In genomic region chr1:36843027-36843426, GRCh38 we compare ENCODE assay signal across 22 cellular contexts.
A peak's percentile ranks its signal among the peaks of the same experiment; 100 is the strongest.
DNase-seq lines count a peak whose midpoint lies in the region; ATAC-seq, FAIRE-seq and TF ChIP-seq lines count a peak whose summit lies in the region.
"Had no signal": no experiment of that assay in that cellular context is flagged by ENCODE, and none has a peak within 500 bp of the region (broad histone marks: within the 10 kb centered on the region; RNA-seq: fewer than 3 reads in every experiment).

No MANE protein-coding gene starts in this region.

- no peak for TF ChIP-seq CTCF in WERI-Rb-1 (IDR thresholded peaks at IDR 0.05; ENCODE audit: low read depth, low read length)
- no peak for TF ChIP-seq CTCF in H1 (IDR thresholded peaks at IDR 0.05; ENCODE audit: control extremely low read depth in 1 of 3, insufficient read depth in 1 of 3, low read depth in 1 of 3, low read length in 3 of 3)
- TF ChIP-seq CTCF in lower lobe of right lung (IDR thresholded peaks at IDR 0.05): no peak
- TF ChIP-seq CTCF in spleen (IDR thresholded peaks at IDR 0.05 in 8 of 11, conservative IDR thresholded peaks at IDR 0.05 in 3 of 11): no peak
- no peak for TF ChIP-seq CTCF in mesothelial cell of epicardium (IDR thresholded peaks at IDR 0.05; ENCODE audit: unreplicated experiment)

- H2BK12ac ChIP-seq in H1 (ENCODE audit: low read depth, low read length): 0 out of 2 replicates have a peak overlapping the region, but pooled peaks have one; percentile 89

- H2AK5ac ChIP-seq in H1 (ENCODE audit: low read depth, low read length): no peak overlapping the region

- H3K9me3 ChIP-seq in WERI-Rb-1 (ENCODE audit: severe bottlenecking): no peaks in the 10 kb centered on the region
- H3K9me3 ChIP-seq in H1 (ENCODE audit: insufficient read depth in 2 of 2, low read depth in 1 of 2, low read length in 1 of 2): no peaks in the 10 kb centered on the region
- no peaks in the 10 kb centered on the region for H3K9me3 ChIP-seq in lower lobe of right lung
- H3K9me3 ChIP-seq in spleen: no peaks in the 10 kb centered on the region
- H3K9me3 ChIP-seq: BE2C, BLaER1, Caco-2 had no signal

- H3K56ac ChIP-seq in H1 (replicated peaks; ENCODE audit: insufficient read length, low read depth, low read length): no peak overlapping the region

- no peak overlapping the region for H2BK120ac ChIP-seq in H1 (replicated peaks; ENCODE audit: low read depth, low read length)

- ATAC-seq in lower lobe of right lung (no peak), GM21360 (IDR thresholded peaks at IDR 0.05; ENCODE audit: unreplicated experiment) (no peak)
- ATAC-seq: CD8-positive, alpha-beta T cell had no signal

- H2BK15ac ChIP-seq in H1 (ENCODE audit: low read length): 0 out of 2 replicates have a peak overlapping the region, but pooled peaks have one; percentile 51

- intact Hi-C loops in lower lobe of right lung (cut with DNase I): no loop called here
- intact Hi-C loops in spleen (cut with DNase I; ENCODE audit: low total_unique reads): no loop called here

- H3K4me2 ChIP-seq in H1 (ENCODE audit: insufficient read depth in 1 of 2, low read depth in 2 of 2, low read length in 2 of 2): no peak overlapping the region

- no peak overlapping the region for H3K23ac ChIP-seq in H1 (ENCODE audit: insufficient read length)

- peaks cover 47% of the 10 kb centered on the region for H3K27me3 Mint-ChIP-seq in mesothelial cell of epicardium (ENCODE audit: low read depth)

- no peak for TF ChIP-seq EP300 in H1 (IDR thresholded peaks at IDR 0.05; ENCODE audit: borderline replicate concordance in 1 of 2, low read depth in 2 of 2, low read length in 2 of 2)

- no peaks in the 10 kb centered on the region for H3K79me2 ChIP-seq in H1 (ENCODE audit: control insufficient read depth in 1 of 2, insufficient read depth in 2 of 2, low read length in 2 of 2)

- H3K79me1 ChIP-seq in H1 (ENCODE audit: low read depth, low read length): no peaks in the 10 kb centered on the region

- no peaks in the 10 kb centered on the region for H3K4me1 Mint-ChIP-seq in mesothelial cell of epicardium

- H3K4me3 ChIP-seq in WERI-Rb-1 (ENCODE audit: low read depth, low read length): no peak overlapping the region
- H3K4me3 ChIP-seq in H1 (ENCODE audit: extremely low read depth in 1 of 4, insufficient read depth in 2 of 4, low read depth in 3 of 4, low read length in 4 of 4): no peak overlapping the region
- H3K4me3 ChIP-seq in lower lobe of right lung: no peak overlapping the region
- H3K4me3 ChIP-seq in spleen: no peak overlapping the region
- H3K4me3 ChIP-seq: BLaER1 had no signal

- POLR2A ChIA-PET in H1 (lab: Charles Lee; ENCODE audit: partially characterized antibody): interaction anchor here (1.0 kb wide), 1 partner anchor 17 kb away, joined by 3 read pairs; no protein-coding TSS in a partner anchor

- peak overlapping the region; percentile 89 for H3K27ac ChIP-seq in WERI-Rb-1
- no peak overlapping the region for H3K27ac ChIP-seq in H1 (ENCODE audit: low read depth, low read length)
- no peak overlapping the region for H3K27ac ChIP-seq in lower lobe of right lung
- H3K27ac ChIP-seq in spleen: no peak overlapping the region
- H3K27ac ChIP-seq: BLaER1, C4-2B had no signal

- DNase-seq in WERI-Rb-1: no peak
- DNase-seq in H1 (ENCODE audit: low read depth in 1 of 2, low spot score in 2 of 2): no peak
- peak; percentile 17 for DNase-seq in lower lobe of right lung
- peak; percentile 32 for DNase-seq in spleen
- DNase-seq in C1 segment of cervical spinal cord (lab: John Stamatoyannopoulos, UW): no peak
- DNase-seq in NK-92 treated with Interleukin-12 subunit alpha and Interleukin-12 subunit beta, amount 100 ng/mL, for 24 hours (lab: John Stamatoyannopoulos, UW): no peak
- no peak for DNase-seq in mesothelial cell of epicardium (ENCODE audit: low spot score in 2 of 2, unreplicated experiment in 2 of 2)
- DNase-seq: 8988T; ACHN; BE2C; Caco-2; Calu3; CD4-positive, alpha-beta T cell; CD8-positive, alpha-beta T cell; GF-D8 had no signal

- H3K36me3 Mint-ChIP-seq in mesothelial cell of epicardium: no peaks in the 10 kb centered on the region
- H3K36me3 Mint-ChIP-seq: CD8-positive, alpha-beta T cell had no signal

- 0 out of 2 replicates have a peak overlapping the region, but pooled peaks have one; percentile 13 for H2BK20ac ChIP-seq in H1 (ENCODE audit: low read length)

- no peak overlapping the region for H3K27ac Mint-ChIP-seq in mesothelial cell of epicardium
- H3K27ac Mint-ChIP-seq: CD4-positive, alpha-beta T cell; CD8-positive, alpha-beta T cell had no signal

- CTCF ChIA-PET in H1 (lab: Charles Lee; ENCODE audit: partially characterized antibody): interaction anchor here (0.7 to 15.3 kb wide), 4 partner anchors 11 to 669 kb away, joined by 3 to 211 read pairs (median 31); no protein-coding TSS in a partner anchor

- no peak overlapping the region for H3K9ac ChIP-seq in H1 (replicated peaks in 1 of 4; ENCODE audit: extremely low read depth in 1 of 4, low read depth in 3 of 4, low read length in 3 of 4)
- H3K9ac ChIP-seq: BLaER1 had no signal

- H3K23me2 ChIP-seq in H1 (ENCODE audit: low read depth, low read length): no peaks in the 10 kb centered on the region

- no peak overlapping the region for H3K4me3 Mint-ChIP-seq in mesothelial cell of epicardium
- H3K4me3 Mint-ChIP-seq: CD4-positive, alpha-beta T cell; CD8-positive, alpha-beta T cell had no signal

- H4K8ac ChIP-seq in H1 (ENCODE audit: extremely low read depth, insufficient read depth, low read length): no peak overlapping the region

- WGBS in H1 (ENCODE audit: extremely low coverage in 1 of 2, insufficient coverage in 1 of 2, insufficient read length in 1 of 2, insufficient replicate concordance in 2 of 2, low coverage in 1 of 2, low lambda C conversion rate in 2 of 2, missing lambda C conversion rate in 1 of 2), 2 experiments: 85% methylated on average over 11 of the region's 11 CpGs; no CpG with 5 or more reads in 1 of the 2 experiments
- WGBS in spleen, 5 donors: 87 to 94% (median 90%) methylated on average over 11 of the region's 11 CpGs

- H4K5ac ChIP-seq in H1 (ENCODE audit: insufficient read length, low read depth, low read length): no peak overlapping the region

- no peaks in the 10 kb centered on the region for H3K9me3 Mint-ChIP-seq in mesothelial cell of epicardium
- H3K9me3 Mint-ChIP-seq: CD4-positive, alpha-beta T cell; CD8-positive, alpha-beta T cell had no signal

- no peaks in the 10 kb centered on the region for H3K27me3 ChIP-seq in WERI-Rb-1 (ENCODE audit: insufficient read depth, low read depth, severe bottlenecking)
- H3K27me3 ChIP-seq in H1 (replicated peaks in 1 of 4; ENCODE audit: control insufficient read depth in 3 of 4, extremely low read depth in 1 of 4, insufficient read depth in 3 of 4, low read length in 3 of 4): no peaks in the 10 kb centered on the region
- peaks cover 16% of the 10 kb centered on the region for H3K27me3 ChIP-seq in lower lobe of right lung (ENCODE audit: low read depth)
- H3K27me3 ChIP-seq in spleen (replicated peaks in 1 of 7): peaks cover 0 to 71% (median 0%) of the 10 kb centered on the region in 7 donors
- H3K27me3 ChIP-seq: BE2C, BLaER1 had no signal

- H3K4me1 ChIP-seq in H1 (replicated peaks in 1 of 4; ENCODE audit: control insufficient read depth in 3 of 4, insufficient read depth in 4 of 4, low read length in 3 of 4): peaks cover 12 to 34% (median 19%) of the 10 kb centered on the region in 4 experiments
- H3K4me1 ChIP-seq in lower lobe of right lung: no peaks in the 10 kb centered on the region
- H3K4me1 ChIP-seq in spleen: no peaks in the 10 kb centered on the region
- H3K4me1 ChIP-seq: Caco-2 had no signal

- no peak overlapping the region for H3K4ac ChIP-seq in H1 (replicated peaks; ENCODE audit: insufficient read length, low read depth, low read length)

- FAIRE-seq in H1 (lab: Jason Lieb, UNC): no peak
- FAIRE-seq: A204.1, G401.6, GM12891, GM19239 had no signal

- no peak overlapping the region for H2AFZ ChIP-seq in H1 (ENCODE audit: low read length)

- TF ChIP-seq POLR2A in H1 (IDR thresholded peaks at IDR 0.05; ENCODE audit: control extremely low read depth in 1 of 2, low read depth in 2 of 2, low read length in 2 of 2) (no peak), spleen (IDR thresholded peaks at IDR 0.05) (no peak)

- H3K18ac ChIP-seq in H1 (ENCODE audit: extremely low read depth, low read length): no peak overlapping the region

- H3K36me3 ChIP-seq in WERI-Rb-1 (peaks cover 48% of the 10 kb centered on the region), H1 (ENCODE audit: control insufficient read depth in 2 of 4, insufficient read depth in 4 of 4, low read length in 3 of 4) (no peaks in the 10 kb centered on the region), lower lobe of right lung (no peaks in the 10 kb centered on the region), spleen (no peaks in the 10 kb centered on the region)
- H3K36me3 ChIP-seq: BE2C, BLaER1 had no signal

- no peak overlapping the region for H3K14ac ChIP-seq in H1 (ENCODE audit: insufficient read length)

- H2BK5ac ChIP-seq in H1 (ENCODE audit: low read depth, low read length): no peak overlapping the region

- H4K20me1 ChIP-seq in H1 (replicated peaks in 1 of 2; ENCODE audit: control insufficient read depth in 1 of 2, insufficient read depth in 2 of 2, low read length in 2 of 2): no peaks in the 10 kb centered on the region
- H4K20me1 ChIP-seq: BLaER1 had no signal

- H4K91ac ChIP-seq in H1 (replicated peaks; ENCODE audit: insufficient read length, low read length): peak overlapping the region; percentile 20

- no peak for TF ChIP-seq RAD21 in H1 (IDR thresholded peaks at IDR 0.05 in 1 of 2, conservative IDR thresholded peaks at IDR 0.05 in 1 of 2; ENCODE audit: low read depth in 2 of 2, low read length in 2 of 2)

TF ChIP-seq in H1, 55 proteins besides CTCF, POLR2A, EP300 and RAD21:
- TF ChIP-seq NRF1 (IDR thresholded peaks at IDR 0.05; ENCODE audit: low read depth, low read length) (no peak), KDM1A (IDR thresholded peaks at IDR 0.05; ENCODE audit: borderline replicate concordance, low read length) (no peak)
TF ChIP-seq in H1: peak in this region for 0.

Comparison
In these comparisons a context has a peak if more than half of its experiments do, and no peak if none do; other contexts are left out.
1. DNase-seq: peak in lower lobe of right lung (single experiment) and spleen (single experiment); none in WERI-Rb-1 (single experiment), H1 (0 of 2), C1 segment of cervical spinal cord (0 of 14), NK-92 treated with Interleukin-12 subunit alpha and Interleukin-12 subunit beta, amount 100 ng/mL, for 24 hours (single experiment) and mesothelial cell of epicardium (0 of 2).